8 cellular contexts compared by ENCODE assay signal in the genomic region with DNA sequence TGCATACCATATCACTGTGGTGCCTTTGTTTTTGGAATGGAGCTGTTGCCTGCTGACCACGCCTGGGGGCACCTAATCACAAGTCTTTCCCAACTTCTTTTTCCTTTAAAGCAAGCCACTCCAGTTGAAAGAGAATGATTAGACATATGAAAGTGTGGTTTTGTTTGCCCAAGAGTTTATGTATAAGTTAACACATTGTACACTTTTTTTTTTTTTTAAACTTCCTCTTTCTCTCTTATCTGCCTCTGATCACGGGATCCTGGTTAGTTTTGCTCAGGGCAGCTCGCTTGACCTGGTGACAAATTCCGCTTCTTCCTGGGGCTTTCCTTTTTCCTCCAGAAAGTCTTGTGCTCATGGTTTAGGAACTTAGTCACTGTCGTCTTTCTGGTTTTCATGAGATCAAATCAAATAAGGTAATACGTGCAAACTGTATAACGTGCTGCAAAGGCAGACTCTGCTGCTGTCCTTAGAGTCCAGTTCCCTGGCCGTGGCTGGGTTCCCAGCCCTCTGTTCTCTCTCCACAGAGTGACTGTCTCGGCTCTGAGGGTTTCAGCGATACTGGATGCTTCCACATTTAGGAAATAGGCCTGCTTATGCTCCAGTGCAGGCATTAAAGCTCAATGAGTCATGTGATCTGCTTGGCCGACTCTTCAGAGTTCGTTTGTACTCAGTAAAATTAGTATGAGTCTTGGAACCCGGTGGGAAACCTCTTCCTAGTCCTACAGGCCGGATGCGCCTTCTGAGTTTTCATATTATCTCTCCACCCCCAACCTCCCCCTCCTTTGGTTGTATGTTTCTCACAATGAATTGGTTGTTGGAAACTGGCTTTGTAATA. TPM values are rescaled to one million over a fixed set of nuclear protein-coding genes. Genes with fewer than 3 reads are reported as not detected.
A peak's percentile ranks its signal among the peaks of the same experiment; 100 is the strongest.
DNase-seq lines count a peak whose midpoint lies in the region; ATAC-seq and TF ChIP-seq lines count a peak whose summit lies in the region.

No MANE protein-coding gene starts in this region.

- peak overlapping the region; percentile 85 for H3K27ac ChIP-seq in 22Rv1
- peak overlapping the region; percentile 58 for H3K27ac ChIP-seq in OCI-LY1 (ENCODE audit: low read depth, low read length, poor library complexity, severe bottlenecking)
- H3K27ac ChIP-seq in adrenal gland, result peak overlapping the region; percentile 45 to 92 (median 79)
- H3K27ac ChIP-seq in left ventricle myocardium inferior (replicated peaks), result peak overlapping the region; percentile 93

- 0 out of 2 replicates have a peak overlapping the region, but pooled peaks have one; percentile 61 for H2AFZ ChIP-seq in OCI-LY1 (ENCODE audit: low read length)

- H4K20me1 ChIP-seq in OCI-LY1 (ENCODE audit: insufficient read depth, low read length), result no peaks in the 10 kb centered on the region

- peak in 6 of 7 donors; percentile 62 to 84 (median 75) for DNase-seq in adrenal gland
- peak; percentile 57 for DNase-seq in left ventricle myocardium inferior
- peak; percentile 53 for DNase-seq in putamen (ENCODE audit: low spot score)
- no peak for DNase-seq in NCI-H2171 treated with DMSO at 0.1 percent for 48 hours (lab: John Stamatoyannopoulos, UW)

- H3K4me3 ChIP-seq in OCI-LY1 (ENCODE audit: low read depth, low read length, poor library complexity, severe bottlenecking) (peak overlapping the region; percentile 51), adrenal gland (peak overlapping the region in 1 of 4 donors; percentile 28), left ventricle myocardium inferior (peak overlapping the region; percentile 55)

- H3K27me3 ChIP-seq in OCI-LY1 (ENCODE audit: insufficient read depth, low read length) (no peaks in the 10 kb centered on the region), adrenal gland (no peaks in the 10 kb centered on the region), left ventricle myocardium inferior (ENCODE audit: low read depth) (no peaks in the 10 kb centered on the region)

- TF ChIP-seq POLR2A in adrenal gland (IDR thresholded peaks at IDR 0.05), result peak in 1 of 2 donors; percentile 59

- peak overlapping the region; percentile 57 for H3K9ac ChIP-seq in OCI-LY1 (ENCODE audit: low read length)

- H3K79me2 ChIP-seq in OCI-LY1 (ENCODE audit: insufficient read depth, low read length), result peaks cover 37% of the 10 kb centered on the region

- H3K4me1 ChIP-seq in OCI-LY1 (ENCODE audit: insufficient read depth, low read length, severe bottlenecking) (peaks cover 32% of the 10 kb centered on the region), adrenal gland (replicated peaks in 1 of 2) (peaks cover 22 to 50% of the 10 kb centered on the region in 2 donors), left ventricle myocardium inferior (peaks cover 63% of the 10 kb centered on the region)

- TF ChIP-seq CTCF in 22Rv1 (IDR thresholded peaks at IDR 0.05) (no peak), OCI-LY1 (IDR thresholded peaks at IDR 0.05; ENCODE audit: low read length) (no peak), adrenal gland (IDR thresholded peaks at IDR 0.05) (no peak), left ventricle myocardium inferior (IDR thresholded peaks at IDR 0.05; ENCODE audit: borderline replicate concordance) (no peak)

- no peaks in the 10 kb centered on the region for H3K9me2 ChIP-seq in OCI-LY1 (ENCODE audit: low read depth, low read length)

- H3K9me3 ChIP-seq in OCI-LY1 (ENCODE audit: low read length), result no peaks in the 10 kb centered on the region
- no peaks in the 10 kb centered on the region for H3K9me3 ChIP-seq in adrenal gland (replicated peaks in 1 of 3)
- no peaks in the 10 kb centered on the region for H3K9me3 ChIP-seq in left ventricle myocardium inferior (replicated peaks)

- no peaks in the 10 kb centered on the region for H3F3A ChIP-seq in OCI-LY1 (ENCODE audit: insufficient read depth, low read length)

- H3K36me3 ChIP-seq in OCI-LY1 (ENCODE audit: insufficient read depth, low read length) (0 out of 2 replicates have a peak, but pooled peaks cover 5% of the 10 kb centered on the region), adrenal gland (replicated peaks in 1 of 2) (no peaks in the 10 kb centered on the region), left ventricle myocardium inferior (peaks cover 4% of the 10 kb centered on the region)

- H3K4me2 ChIP-seq in OCI-LY1 (ENCODE audit: low read length), result peak overlapping the region; percentile 73

- intact Hi-C loops in adrenal gland (cut with DNase I) (no loop called here), left ventricle myocardium inferior (cut with micrococcal nuclease) (no loop called here)

- WGBS in adrenal gland, 4 donors, result 8 to 11% (median 9%) methylated on average over 15 of the region's 15 CpGs

- ATAC-seq in GM18499 (IDR thresholded peaks at IDR 0.05; ENCODE audit: insufficient read depth, unreplicated experiment) (peak; percentile 38), HG02870 (IDR thresholded peaks at IDR 0.05; ENCODE audit: unreplicated experiment) (peak; percentile 42)

RNA-seq across cellular contexts. Expression of a gene that starts 15.2 kb away (rescaled TPM):
- 10 to 100 TPM; 34.9 to 75.8 (median 52.0) TPM for total RNA-seq in adrenal gland
- 10 to 100 TPM; 21.7 to 40.1 (median 23.7) TPM for polyA plus RNA-seq in adrenal gland
- total RNA-seq in left ventricle myocardium inferior, result 102 TPM
